In genomic region chr1:97805093-97805492, GRCh38 we compare ENCODE assay signal across 26 cellular contexts.
"Had no signal": no experiment of that assay in that cellular context is flagged by ENCODE, and none has a peak within 500 bp of the region (broad histone marks: within the 10 kb centered on the region; RNA-seq: fewer than 3 reads in every experiment).

No MANE protein-coding gene starts in this region.

- ATAC-seq: left colon; left lung; natural killer cell; right cardiac atrium; sciatic nerve; stimulated activated naive B cell treated with anti-CD40 and anti-IgM and Interleukin-4, amounts not matched to agents 10 μg/mL and 1 μg/mL and 100 μg/mL, for 72 hours; stimulated activated naive CD8-positive, alpha-beta T cell treated with anti-CD3 and anti-CD28 coated beads, Interleukin-15, Interleukin-2, amounts not matched to agents 100 U/mL and 50 U/mL, for 24 hours had no signal

- H3K4me3 Mint-ChIP-seq: mesothelial cell of epicardium; naive B cell; natural killer cell; nephron progenitor cell; neural progenitor cell; stimulated activated naive B cell treated with anti-CD40 and anti-IgM and Interleukin-4, amounts not matched to agents 10 μg/mL and 1 μg/mL and 100 μg/mL, for 72 hours had no signal

- DNase-seq: islet precursor cell; kidney glomerular epithelial cell; left colon; left lung; mesendoderm; naive B cell; natural killer cell; nephron progenitor cell; occipital lobe; ovary; retina; right cardiac atrium; stimulated activated CD4-positive, alpha-beta T cell treated with anti-CD3 and anti-CD28 coated beads, Interleukin-12 subunit alpha, Interleukin-12 subunit beta, amount 100 ng/mL, for 4 hours; stimulated activated CD4-positive, alpha-beta T cell treated with anti-CD3 and anti-CD28 coated beads, Interleukin-15, amount 100 ng/mL, for 24 hours; stimulated activated CD4-positive, alpha-beta T cell treated with anti-CD3 and anti-CD28 coated beads, Interleukin-2, amount 100 ng/mL, for 24 hours; stimulated activated CD4-positive, alpha-beta T cell treated with anti-CD3 and anti-CD28 coated beads, Interleukin-4, amount 100 ng/mL, for 1 hour; stimulated activated naive B cell treated with anti-CD40 and anti-IgM and Interleukin-4, amounts not matched to agents 10 μg/mL and 1 μg/mL and 100 μg/mL, for 72 hours; stimulated activated naive CD8-positive, alpha-beta T cell treated with anti-CD3 and anti-CD28 coated beads, Interleukin-15, Interleukin-2, amounts not matched to agents 100 U/mL and 50 U/mL, for 24 hours; stomach; testis; thyroid gland; transverse colon; upper lobe of left lung had no signal

- H3K27ac Mint-ChIP-seq: mesothelial cell of epicardium; natural killer cell; nephron progenitor cell; neural progenitor cell; stimulated activated naive B cell treated with anti-CD40 and anti-IgM and Interleukin-4, amounts not matched to agents 10 μg/mL and 1 μg/mL and 100 μg/mL, for 72 hours had no signal

- H3K9me3 Mint-ChIP-seq: naive B cell, natural killer cell, nephron progenitor cell, neural progenitor cell had no signal

- H3K27me3 Mint-ChIP-seq: naive B cell; stimulated activated naive B cell treated with anti-CD40 and anti-IgM and Interleukin-4, amounts not matched to agents 10 μg/mL and 1 μg/mL and 100 μg/mL, for 72 hours had no signal

- H3K36me3 Mint-ChIP-seq: mesothelial cell of epicardium, natural killer cell, neural progenitor cell had no signal

- H3K4me1 Mint-ChIP-seq: mesothelial cell of epicardium, nephron progenitor cell had no signal
